Comparison of ENCODE assay signal across 8 cellular contexts in the genomic region with DNA sequence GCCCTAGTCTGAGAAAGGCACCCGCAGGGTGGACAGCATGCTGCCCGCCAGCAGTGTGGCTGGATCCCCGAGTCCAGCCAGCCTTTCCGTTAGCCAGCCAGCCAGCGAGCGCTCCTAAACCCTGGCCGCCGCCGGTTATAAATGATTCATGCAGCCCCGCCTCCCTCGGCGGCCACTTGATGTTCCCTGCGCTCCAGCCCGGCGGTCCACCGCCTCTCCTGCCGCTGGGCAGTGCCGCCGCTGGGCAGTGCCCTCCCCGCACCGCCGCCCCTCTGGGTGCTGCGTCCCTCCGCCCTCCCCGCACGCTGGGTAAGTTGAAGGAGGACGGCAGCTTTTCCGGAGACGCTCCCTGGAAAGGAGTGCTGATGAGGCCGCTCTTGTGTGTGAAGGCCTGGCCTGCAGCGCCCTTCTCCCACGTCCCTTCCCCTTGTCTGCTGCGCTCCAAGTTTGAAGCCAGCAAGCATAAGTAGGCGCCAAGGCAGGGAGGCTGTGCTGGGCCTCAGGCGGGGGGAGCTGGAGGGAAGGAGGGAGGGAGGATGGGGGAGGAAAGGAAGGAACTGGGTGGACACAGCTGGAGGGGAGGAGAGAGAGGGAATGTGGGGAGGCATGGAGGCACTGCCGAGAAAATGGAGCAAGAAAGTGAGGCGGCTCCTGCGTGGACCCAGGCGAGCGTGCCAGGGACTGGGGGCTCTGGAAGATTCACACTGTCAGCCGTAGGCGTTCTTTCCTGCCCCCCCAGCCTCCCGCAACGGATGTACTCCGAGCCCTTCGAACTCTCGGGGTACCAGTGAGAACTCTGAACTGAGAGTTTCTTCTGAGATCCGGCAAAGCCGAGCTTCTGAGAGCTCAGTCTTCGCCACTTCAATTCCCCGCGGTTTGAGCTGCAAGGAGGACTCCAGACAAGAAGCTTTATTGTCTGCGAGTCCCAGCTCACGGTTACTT.
A peak's percentile ranks its signal among the peaks of the same experiment; 100 is the strongest.
DNase-seq lines count a peak whose midpoint lies in the region; ATAC-seq and TF ChIP-seq lines count a peak whose summit lies in the region.

No MANE protein-coding gene starts in this region.

- TF ChIP-seq CTCF in kidney epithelial cell (IDR thresholded peaks at IDR 0.05; ENCODE audit: insufficient read depth, low read length, poor library complexity, severe bottlenecking) (no peak), stomach (IDR thresholded peaks at IDR 0.05) (no peak)

- H3K4me3 ChIP-seq in kidney epithelial cell (ENCODE audit: low read depth, low read length) = peak overlapping the region; percentile 17
- peak overlapping the region; percentile 33 to 39 (median 37) for H3K4me3 ChIP-seq in stomach

- peak; percentile 87 for DNase-seq in HT1080 (ENCODE audit: low read depth)
- DNase-seq in caudate nucleus (lab: John Stamatoyannopoulos, UW) = peak in 45 of 61 donors; percentile 17 to 74 (median 51)
- DNase-seq in kidney epithelial cell (ENCODE audit: low read depth) = no peak
- DNase-seq in stomach = peak; percentile 63
- DNase-seq in activated T-cell treated with anti-CD3 and anti-CD28 coated beads, Interleukin-2, amount 50 U/mL, for 48 hours = no peak

- intact Hi-C loops in stomach (cut with DNase I; ENCODE audit: low total_unique reads) = no loop called here

- ATAC-seq in HG03039 (IDR thresholded peaks at IDR 0.05; ENCODE audit: unreplicated experiment) (no peak), GM21737 (IDR thresholded peaks at IDR 0.05; ENCODE audit: unreplicated experiment) (no peak), HG03135 (IDR thresholded peaks at IDR 0.05; ENCODE audit: unreplicated experiment) (no peak)

- no peaks in the 10 kb centered on the region for H3K36me3 ChIP-seq in kidney epithelial cell (ENCODE audit: control insufficient read depth, insufficient read depth, low read length)
- H3K36me3 ChIP-seq in stomach = no peaks in the 10 kb centered on the region

- H3K27me3 ChIP-seq in kidney epithelial cell (ENCODE audit: control insufficient read depth, insufficient read depth, low read length) (no peaks in the 10 kb centered on the region), stomach (peaks cover 0 to 34% (median 21%) of the 10 kb centered on the region in 3 donors)

- H3K27ac ChIP-seq in caudate nucleus (ENCODE audit: low read depth, low read length) (peak overlapping the region; percentile 54), stomach (peak overlapping the region; percentile 26 to 85 (median 82))

- 19 to 25% (median 22%) methylated on average over 29 to 54 of the region's 54 CpGs for WGBS in stomach, 5 donors

- TF ChIP-seq EP300 in stomach (IDR thresholded peaks at IDR 0.05) = no peak

- no peaks in the 10 kb centered on the region for H3K9me3 ChIP-seq in stomach

- H3K4me1 ChIP-seq in stomach = peaks cover 12 to 48% (median 25%) of the 10 kb centered on the region in 4 donors

- TF ChIP-seq POLR2A in stomach (IDR thresholded peaks at IDR 0.05) = no peak

Comparison
In these comparisons a context has a peak if more than half of its experiments do, and no peak if none do; other contexts are left out.
1. DNase-seq: peak in HT1080 (single experiment), caudate nucleus (45 of 61) and stomach (single experiment); none in kidney epithelial cell (single experiment) and activated T-cell treated with anti-CD3 and anti-CD28 coated beads, Interleukin-2, amount 50 U/mL, for 48 hours (0 of 2).